ENCODE assay signal across 16 cellular contexts in genomic region chr1:240831191-240831631, GRCh38.
DNase-seq lines count a peak whose midpoint lies in the region; ATAC-seq, FAIRE-seq and TF ChIP-seq lines count a peak whose summit lies in the region.
"Had no signal": no experiment of that assay in that cellular context is flagged by ENCODE, and none has a peak within 500 bp of the region (broad histone marks: within the 10 kb centered on the region; RNA-seq: fewer than 3 reads in every experiment).

No MANE protein-coding gene starts in this region.

- no peak overlapping the region for H4K5ac ChIP-seq in IMR-90 (ENCODE audit: low read depth, low read length)

- no peak overlapping the region for H2BK15ac ChIP-seq in IMR-90 (ENCODE audit: low read depth, low read length)

- TF ChIP-seq CTCF in AG10803 (conservative IDR thresholded peaks at IDR 0.05; ENCODE audit: low read length) (no peak), IMR-90 (conservative IDR thresholded peaks at IDR 0.05; ENCODE audit: low read depth, low read length) (no peak), chondrocyte (IDR thresholded peaks at IDR 0.05) (no peak), D721Med (IDR thresholded peaks at IDR 0.05; ENCODE audit: insufficient read depth, missing control alignments) (no peak), type B pancreatic cell (conservative IDR thresholded peaks at IDR 0.05) (no peak)

- H2BK20ac ChIP-seq in IMR-90 (ENCODE audit: low read depth, low read length): no peak overlapping the region

- H2AK5ac ChIP-seq in IMR-90 (ENCODE audit: low read depth, low read length): no peak overlapping the region

- H3K9me1 ChIP-seq in IMR-90 (ENCODE audit: insufficient read depth, low read length): no peaks in the 10 kb centered on the region

- no peaks in the 10 kb centered on the region for H3K36me3 ChIP-seq in IMR-90 (ENCODE audit: control insufficient read depth, insufficient read depth, low read length)
- H3K36me3 ChIP-seq: BE2C had no signal

- H3K79me1 ChIP-seq in IMR-90 (ENCODE audit: low read depth in 1 of 2, low read length in 2 of 2): no peaks in the 10 kb centered on the region

- H3K56ac ChIP-seq in IMR-90 (ENCODE audit: extremely low read depth, insufficient read depth, low read length): no peak overlapping the region

- no peak overlapping the region for H4K8ac ChIP-seq in IMR-90 (ENCODE audit: low read depth in 2 of 2, low read length in 2 of 2)

- H3K4ac ChIP-seq in IMR-90 (ENCODE audit: low read depth, low read length): no peak overlapping the region

- H4K91ac ChIP-seq in IMR-90 (ENCODE audit: insufficient read depth, low read depth, low read length): no peak overlapping the region

- dilution Hi-C loops in IMR-90 (cut with HindIII; ENCODE audit: low sequenced_read_pairs, unreplicated experiment): no loop called here

- H2BK120ac ChIP-seq in IMR-90 (ENCODE audit: low read depth, low read length): no peak overlapping the region

- H3K9me3 Mint-ChIP-seq in chondrocyte (ENCODE audit: low read depth): no peaks in the 10 kb centered on the region
- peaks cover 7% of the 10 kb centered on the region for H3K9me3 Mint-ChIP-seq in type B pancreatic cell
- H3K9me3 Mint-ChIP-seq: activated T-helper 17 cell treated with anti-CD3 and anti-CD28 coated beads, Interleukin-2, amount 50 U/mL, for 72 hours; mesothelial cell of epicardium had no signal

- FAIRE-seq in D721Med (lab: Jason Lieb, UNC): no peak
- FAIRE-seq: GM19239 had no signal

- no peak overlapping the region for H2BK5ac ChIP-seq in IMR-90 (ENCODE audit: low read depth, low read length, poor library complexity, severe bottlenecking)

- no peaks in the 10 kb centered on the region for H3K36me3 Mint-ChIP-seq in chondrocyte (ENCODE audit: low read depth)
- no peaks in the 10 kb centered on the region for H3K36me3 Mint-ChIP-seq in type B pancreatic cell
- H3K36me3 Mint-ChIP-seq: mesothelial cell of epicardium had no signal

- H3K4me3 Mint-ChIP-seq in chondrocyte (ENCODE audit: unreplicated experiment): no peak overlapping the region
- H3K4me3 Mint-ChIP-seq in type B pancreatic cell: no peak overlapping the region
- H3K4me3 Mint-ChIP-seq: activated T-helper 17 cell treated with anti-CD3 and anti-CD28 coated beads, Interleukin-2, amount 50 U/mL, for 72 hours; mesothelial cell of epicardium had no signal

- no peak overlapping the region for H3K23ac ChIP-seq in IMR-90 (ENCODE audit: low read depth, low read length)

- H3K27me3 ChIP-seq in IMR-90 (ENCODE audit: control insufficient read depth, insufficient read depth, low read length): no peaks in the 10 kb centered on the region
- H3K27me3 ChIP-seq: BE2C had no signal

- H3K9ac ChIP-seq in IMR-90 (ENCODE audit: low read depth, low read length): no peak overlapping the region
- H3K9ac ChIP-seq: parathyroid adenoma had no signal

- H3K4me1 Mint-ChIP-seq in chondrocyte (ENCODE audit: low read depth): peaks cover 6% of the 10 kb centered on the region
- H3K4me1 Mint-ChIP-seq in type B pancreatic cell (ENCODE audit: unreplicated experiment): peaks cover 7% of the 10 kb centered on the region
- H3K4me1 Mint-ChIP-seq: activated T-helper 17 cell treated with anti-CD3 and anti-CD28 coated beads, Interleukin-2, amount 50 U/mL, for 72 hours had no signal

- no peak overlapping the region for H3K4me2 ChIP-seq in IMR-90 (ENCODE audit: low read depth, low read length)

- DNase-seq in AG10803 (ENCODE audit: low read depth) (peak; percentile 93), IMR-90 (peak; percentile 53), chondrocyte (ENCODE audit: low spot score) (no peak), lung microvascular endothelial cell (ENCODE audit: low read depth in 2 of 2) (peak; percentile 78 to 85), cerebellum (ENCODE audit: low spot score) (no peak), D721Med (ENCODE audit: insufficient read length, low spot score) (no peak), type B pancreatic cell (ENCODE audit: extremely low spot score, unreplicated experiment) (no peak)
- DNase-seq: BE2C; DMS79 treated with DMSO at 0.1 percent for 48 hours; NCI-H345; stimulated activated CD4-positive, alpha-beta T cell treated with anti-CD3 and anti-CD28 coated beads, Interleukin-2, amount 100 ng/mL, for 24 hours had no signal

- H3K4me3 ChIP-seq in AG10803 (ENCODE audit: low read length) (no peak overlapping the region), IMR-90 (ENCODE audit: insufficient read depth, low read depth, low read length) (no peak overlapping the region)

- ATAC-seq in IMR-90 (ENCODE audit: low read depth) (peak; percentile 54), GM18498 (IDR thresholded peaks at IDR 0.05; ENCODE audit: unreplicated experiment) (no peak)
- ATAC-seq: activated T-helper 17 cell treated with anti-CD3 and anti-CD28 coated beads, Interleukin-2, amount 50 U/mL, for 72 hours had no signal

- H3K18ac ChIP-seq in IMR-90 (ENCODE audit: low read depth, low read length): no peak overlapping the region

- CTCF ChIA-PET in IMR-90 (lab: Yijun Ruan, JAX): interaction anchor here (0.7 to 1.6 kb wide), 2 partner anchors 10 to 39 kb away, joined by 3 read pairs; no protein-coding TSS in a partner anchor

- H2AK9ac ChIP-seq in IMR-90 (replicated peaks; ENCODE audit: low read depth, low read length, poor library complexity): no peak overlapping the region

- H3K27me3 Mint-ChIP-seq in chondrocyte (ENCODE audit: low read depth) (no peaks in the 10 kb centered on the region), type B pancreatic cell (peaks cover 13% of the 10 kb centered on the region)

- H3K27ac Mint-ChIP-seq in chondrocyte (ENCODE audit: unreplicated experiment) (peak overlapping the region; percentile 36), type B pancreatic cell (no peak overlapping the region)
- H3K27ac Mint-ChIP-seq: activated T-helper 17 cell treated with anti-CD3 and anti-CD28 coated beads, Interleukin-2, amount 50 U/mL, for 72 hours; mesothelial cell of epicardium had no signal

- H3K14ac ChIP-seq in IMR-90 (replicated peaks; ENCODE audit: low read depth, low read length): no peak overlapping the region

- H3K4me1 ChIP-seq in IMR-90 (ENCODE audit: control insufficient read depth, insufficient read depth, low read length): no peaks in the 10 kb centered on the region
- H3K4me1 ChIP-seq: BE2C, parathyroid adenoma had no signal

- no peak for TF ChIP-seq POLR2A in IMR-90 (IDR thresholded peaks at IDR 0.05; ENCODE audit: low read depth, low read length)

- no peak overlapping the region for H2AFZ ChIP-seq in IMR-90 (replicated peaks; ENCODE audit: low read length, poor library complexity)
- H2AFZ ChIP-seq: parathyroid adenoma had no signal

- in situ Hi-C loops in IMR-90 (cut with MboI; ENCODE audit: low sequenced_read_pairs): no loop called here

- POLR2A ChIA-PET in IMR-90 (lab: Charles Lee; ENCODE audit: unreplicated experiment): no interaction called here

- no peak overlapping the region for H3K27ac ChIP-seq in IMR-90 (ENCODE audit: insufficient read depth, low read length)
- H3K27ac ChIP-seq: parathyroid adenoma had no signal

- no TSS peak for BruUV-seq in IMR-90 (replicated peaks; lab: Mats Ljungman, UMichigan)

- TF ChIP-seq RAD21 in IMR-90 (IDR thresholded peaks at IDR 0.05; ENCODE audit: low read length): no peak

- H4K20me1 ChIP-seq in IMR-90 (ENCODE audit: insufficient read depth, low read length): no peaks in the 10 kb centered on the region

- intact Hi-C loops in IMR-90 (cut with micrococcal nuclease): loop anchor here (5.0 kb wide), 1 partner anchor 94 kb away; no protein-coding TSS in a partner anchor

- no peaks in the 10 kb centered on the region for H3K9me3 ChIP-seq in IMR-90 (ENCODE audit: control insufficient read depth, insufficient read depth, low read length)
- H3K9me3 ChIP-seq: BE2C had no signal

- no CpG with 5 or more reads among the region's 3 CpGs for WGBS in IMR-90 (ENCODE audit: extremely low coverage in 2 of 2, insufficient read length in 1 of 2), 2 experiments

TF ChIP-seq in IMR-90, 13 proteins besides CTCF, POLR2A, EP300 and RAD21:
- TF ChIP-seq BHLHE40 (IDR thresholded peaks at IDR 0.05; ENCODE audit: low read depth, low read length): peak; percentile 44; the same call in 1 of the 2 replicates
- TF ChIP-seq USF2 (IDR thresholded peaks at IDR 0.05; ENCODE audit: low read depth, low read length): no peak
- no peak for TF ChIP-seq MXI1 (IDR thresholded peaks at IDR 0.05; ENCODE audit: borderline replicate concordance, low read depth, low read length)

Comparison
In these comparisons a context has a peak if more than half of its experiments do, and no peak if none do; other contexts are left out.
1. DNase-seq: peak in AG10803 (single experiment), IMR-90 (single experiment) and lung microvascular endothelial cell (2 of 2); none in chondrocyte (single experiment), cerebellum (single experiment), D721Med (single experiment) and type B pancreatic cell (single experiment).